ENCODE assay signal across 21 cellular contexts in the genomic region with DNA sequence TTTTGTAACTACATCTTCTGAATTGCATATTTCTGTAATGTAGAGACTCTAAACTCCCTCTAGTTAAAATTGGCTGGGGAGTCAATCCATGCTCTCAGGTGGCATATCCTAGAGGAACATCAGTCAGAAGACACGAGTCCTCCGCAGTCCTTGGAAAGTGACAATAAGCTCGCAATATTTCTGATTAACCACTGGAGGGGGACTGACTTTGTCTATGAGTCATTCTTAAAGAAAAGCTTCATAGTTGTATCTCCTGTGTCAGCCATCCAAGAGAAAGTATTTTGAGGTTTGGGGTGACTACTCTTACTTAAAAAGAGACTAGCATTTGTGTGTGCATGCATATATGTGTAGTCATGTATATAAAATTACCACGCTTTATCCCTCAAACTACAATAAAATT.
DNase-seq lines count a peak whose midpoint lies in the region; ATAC-seq, FAIRE-seq and TF ChIP-seq lines count a peak whose summit lies in the region.
"Had no signal": no experiment of that assay in that cellular context is flagged by ENCODE, and none has a peak within 500 bp of the region (broad histone marks: within the 10 kb centered on the region; RNA-seq: fewer than 3 reads in every experiment).

No MANE protein-coding gene starts in this region.

- H3K27me3 ChIP-seq in osteoblast (ENCODE audit: insufficient read depth, low read length) = peaks cover 10% of the 10 kb centered on the region
- H3K27me3 ChIP-seq: Peyer's patch had no signal

- H3K27ac ChIP-seq in osteoblast (ENCODE audit: low read depth, low read length) = no peak overlapping the region
- H3K27ac ChIP-seq: Peyer's patch, WERI-Rb-1 had no signal

- CTCF ChIA-PET in activated CD4-positive, alpha-beta T cell treated with anti-CD3 and anti-CD28 coated beads for 36 hours (lab: Charles Lee) = interaction anchor here (2.1 kb wide), 1 partner anchor 38 kb away, joined by 6 read pairs; no protein-coding TSS in a partner anchor

- ATAC-seq in activated CD4-positive, alpha-beta T cell treated with anti-CD3 and anti-CD28 coated beads for 36 hours = peak; percentile 30
- no peak for ATAC-seq in GM18870 (IDR thresholded peaks at IDR 0.05; ENCODE audit: unreplicated experiment)
- ATAC-seq: left lobe of liver, sciatic nerve had no signal

- peaks cover 21% of the 10 kb centered on the region for H3K27me3 Mint-ChIP-seq in activated CD4-positive, alpha-beta T cell treated with anti-CD3 and anti-CD28 coated beads for 36 hours
- H3K27me3 Mint-ChIP-seq in type B pancreatic cell = peaks cover 4% of the 10 kb centered on the region

- no peak for FAIRE-seq in GM12891 (lab: Jason Lieb, UNC)

- H3K9me3 ChIP-seq in osteoblast (ENCODE audit: low read depth, low read length) = no peaks in the 10 kb centered on the region
- H3K9me3 ChIP-seq: Peyer's patch had no signal

- H3K4me1 Mint-ChIP-seq in activated CD4-positive, alpha-beta T cell treated with anti-CD3 and anti-CD28 coated beads for 36 hours = no peaks in the 10 kb centered on the region
- no peaks in the 10 kb centered on the region for H3K4me1 Mint-ChIP-seq in type B pancreatic cell (ENCODE audit: unreplicated experiment)

- H3K4me3 Mint-ChIP-seq in activated CD4-positive, alpha-beta T cell treated with anti-CD3 and anti-CD28 coated beads for 36 hours = no peak overlapping the region
- no peak overlapping the region for H3K4me3 Mint-ChIP-seq in type B pancreatic cell
- H3K4me3 Mint-ChIP-seq: CD4-positive, alpha-beta T cell; IgD-negative memory B cell had no signal

- no peak for TF ChIP-seq CTCF in fibroblast of mammary gland (conservative IDR thresholded peaks at IDR 0.05; ENCODE audit: control insufficient read depth, insufficient read depth, low read depth, low read length)
- peak; percentile 36 for TF ChIP-seq CTCF in type B pancreatic cell (conservative IDR thresholded peaks at IDR 0.05)
- no peak for TF ChIP-seq CTCF in osteoblast (IDR thresholded peaks at IDR 0.05; ENCODE audit: extremely low read depth, low read depth, low read length)

- H3K4me1 ChIP-seq in osteoblast (ENCODE audit: insufficient read depth, low read length) = no peaks in the 10 kb centered on the region
- H3K4me1 ChIP-seq: Peyer's patch had no signal

- H3K9me3 Mint-ChIP-seq in activated CD4-positive, alpha-beta T cell treated with anti-CD3 and anti-CD28 coated beads for 36 hours (ENCODE audit: low read depth) = no peaks in the 10 kb centered on the region
- H3K9me3 Mint-ChIP-seq in type B pancreatic cell = no peaks in the 10 kb centered on the region
- H3K9me3 Mint-ChIP-seq: CD4-positive, alpha-beta T cell; IgD-negative memory B cell had no signal

- no peaks in the 10 kb centered on the region for H3K79me2 ChIP-seq in osteoblast (ENCODE audit: insufficient read depth, low read length)

- H4K20me1 ChIP-seq in osteoblast (ENCODE audit: insufficient read depth, low read length) = no peaks in the 10 kb centered on the region

- H3K4me2 ChIP-seq in osteoblast (ENCODE audit: insufficient read depth, low read length) = no peak overlapping the region

- no peak overlapping the region for H3K27ac Mint-ChIP-seq in activated CD4-positive, alpha-beta T cell treated with anti-CD3 and anti-CD28 coated beads for 36 hours
- H3K27ac Mint-ChIP-seq in type B pancreatic cell = no peak overlapping the region
- H3K27ac Mint-ChIP-seq: CD4-positive, alpha-beta T cell; IgD-negative memory B cell had no signal

- no peak overlapping the region for H2AFZ ChIP-seq in osteoblast (ENCODE audit: low read length)

- POLR2A ChIA-PET in activated CD4-positive, alpha-beta T cell treated with anti-CD3 and anti-CD28 coated beads for 36 hours (lab: Charles Lee) = no interaction called here

- H3K36me3 ChIP-seq in osteoblast (ENCODE audit: insufficient read depth, low read length) = no peaks in the 10 kb centered on the region
- H3K36me3 ChIP-seq: Peyer's patch, WERI-Rb-1 had no signal

- no peak for TF ChIP-seq POLR2A in GM12891 (IDR thresholded peaks at IDR 0.05; ENCODE audit: low read depth, low read length)

- H3K36me3 Mint-ChIP-seq in activated CD4-positive, alpha-beta T cell treated with anti-CD3 and anti-CD28 coated beads for 36 hours (ENCODE audit: low read depth) = no peaks in the 10 kb centered on the region
- H3K36me3 Mint-ChIP-seq in type B pancreatic cell = no peaks in the 10 kb centered on the region
- H3K36me3 Mint-ChIP-seq: IgD-negative memory B cell had no signal

- no peak for DNase-seq in activated CD4-positive, alpha-beta T cell treated with anti-CD3 and anti-CD28 coated beads for 36 hours
- DNase-seq in activated CD4-positive, alpha-beta T cell treated with anti-CD3 and anti-CD28 coated beads for 1 hour = no peak
- peak; percentile 36 for DNase-seq in RKO (ENCODE audit: low spot score)
- DNase-seq in fibroblast of mammary gland (ENCODE audit: low read depth) = peak; percentile 7
- no peak for DNase-seq in type B pancreatic cell (ENCODE audit: extremely low spot score, unreplicated experiment)
- DNase-seq in GM12891 (ENCODE audit: insufficient read length, low spot score) = no peak
- DNase-seq in osteoblast (ENCODE audit: insufficient read length, low spot score, missing footprints) = no peak
- DNase-seq: activated effector memory CD4-positive, alpha-beta T cell treated with anti-CD3 and anti-CD28 coated beads, Interleukin-2, amount 50 U/mL, for 16 hours; CD4-positive, alpha-beta T cell; hippocampal formation; NCI-H1092; NCI-H748 treated with DMSO at 0.1 percent for 48 hours; nucleus accumbens; Peyer's patch; stimulated activated CD4-positive, alpha-beta T cell treated with anti-CD3 and anti-CD28 coated beads, Interleukin-2, amount 100 ng/mL, for 24 hours; SW 1271; WERI-Rb-1 had no signal

- no peak overlapping the region for H3K4me3 ChIP-seq in fibroblast of mammary gland (ENCODE audit: control insufficient read depth, low read depth, low read length)
- no peak overlapping the region for H3K4me3 ChIP-seq in osteoblast (ENCODE audit: insufficient read depth, low read length)
- H3K4me3 ChIP-seq: Peyer's patch had no signal

- intact Hi-C loops in activated CD4-positive, alpha-beta T cell treated with anti-CD3 and anti-CD28 coated beads for 36 hours (cut with DNase I, micrococcal nuclease) = no loop called here

TF ChIP-seq in GM12891, 5 proteins besides CTCF, POLR2A, EP300 and RAD21:
- TF ChIP-seq POU2F2 (IDR thresholded peaks at IDR 0.05; ENCODE audit: low read depth, low read length) (no peak), POLR2AphosphoS5 (IDR thresholded peaks at IDR 0.05; ENCODE audit: low read depth, low read length) (no peak), PAX5 (IDR thresholded peaks at IDR 0.05; ENCODE audit: insufficient read depth, low read length, severe bottlenecking) (no peak), SPI1 (IDR thresholded peaks at IDR 0.05; ENCODE audit: low read depth, low read length) (no peak), TAF1 (IDR thresholded peaks at IDR 0.05; ENCODE audit: low read depth, low read length) (no peak)

Comparison
In these comparisons a context has a peak if more than half of its experiments do, and no peak if none do; other contexts are left out.
1. DNase-seq: peak in RKO (single experiment) and fibroblast of mammary gland (single experiment); none in activated CD4-positive, alpha-beta T cell treated with anti-CD3 and anti-CD28 coated beads for 36 hours (single experiment), activated CD4-positive, alpha-beta T cell treated with anti-CD3 and anti-CD28 coated beads for 1 hour (single experiment), type B pancreatic cell (single experiment), GM12891 (single experiment) and osteoblast (single experiment).